In genomic region chr18:7094432-7094831, GRCh38 we compare ENCODE assay signal across 22 cellular contexts. TPM values are rescaled to one million over a fixed set of nuclear protein-coding genes. Genes with fewer than 3 reads are reported as not detected.
"Had no signal": no experiment of that assay in that cellular context is flagged by ENCODE, and none has a peak within 500 bp of the region (broad histone marks: within the 10 kb centered on the region; RNA-seq: fewer than 3 reads in every experiment).

No MANE protein-coding gene starts in this region.

- H3K4me1 ChIP-seq: colonic mucosa, parathyroid adenoma had no signal

- H3K79me2 ChIP-seq: parathyroid adenoma had no signal

- DNase-seq: activated B cell treated with CpG ODN at 0.5 μM for 24 hours; activated CD4-positive, alpha-beta memory T cell treated with anti-CD3 and anti-CD28 coated beads for 36 hours; activated CD4-positive, alpha-beta T cell treated with anti-CD3 and anti-CD28 coated beads for 4 hours; activated T-cell treated with anti-CD3 and anti-CD28 coated beads for 4 hours; caudate nucleus; colonic mucosa; endodermal cell; head of caudate nucleus; mucosa of descending colon; naive thymus-derived CD4-positive, alpha-beta T cell; stimulated activated CD4-positive, alpha-beta T cell treated with anti-CD3 and anti-CD28 coated beads, Interleukin-12 subunit alpha, Interleukin-12 subunit beta, amount 100 ng/mL, for 4 hours; stimulated activated CD4-positive, alpha-beta T cell treated with anti-CD3 and anti-CD28 coated beads, Interleukin-1b, Interleukin-23, amount 100 ng/mL, for 48 hours; stimulated activated CD8-positive, alpha-beta memory T cell treated with anti-CD3 and anti-CD28 coated beads, Interleukin-4, amount 100 ng/mL, for 48 hours; stimulated activated naive CD4-positive, alpha-beta T cell; T-cell; T-helper 9 cell had no signal

- H3K27ac ChIP-seq: colonic mucosa, neutrophil, parathyroid adenoma, tibial nerve had no signal

- ATAC-seq: mucosa of descending colon; naive thymus-derived CD4-positive, alpha-beta T cell; SK-N-SH treated with all-trans-retinoic acid at 6 μM for 48 hours; T-cell had no signal

- H3K9me3 ChIP-seq: colonic mucosa, mucosa of descending colon, neutrophil, tibial nerve had no signal

- H3K36me3 ChIP-seq: colonic mucosa, neutrophil, tibial nerve had no signal

- H3K4me3 ChIP-seq: colonic mucosa, lung, mucosa of descending colon, tibial nerve had no signal

- H2AFZ ChIP-seq: parathyroid adenoma had no signal

- H3K27me3 ChIP-seq: colonic mucosa, neutrophil, tibial nerve had no signal

RNA-seq across cellular contexts. Expression of gene LAMA1, which starts 23.2 kb away (rescaled TPM):
- total RNA-seq: activated B cell treated with CpG ODN at 0.5 μM for 24 hours; activated CD4-positive, alpha-beta memory T cell treated with anti-CD3 and anti-CD28 coated beads for 36 hours; activated T-helper 1 cell treated with anti-CD3 and anti-CD28 coated beads, Interleukin-12 subunit alpha, Interleukin-12 subunit beta, Interleukin-2, Interleukin-4 antibody, amounts not matched to agents 30 ng/mL and 10 ng/mL and 1 ng/mL, durations not matched to agents 14 hours and 24 hours and 36 hours; naive thymus-derived CD4-positive, alpha-beta T cell had no signal
